1 cellular context compared by ENCODE assay signal in the genomic region with DNA sequence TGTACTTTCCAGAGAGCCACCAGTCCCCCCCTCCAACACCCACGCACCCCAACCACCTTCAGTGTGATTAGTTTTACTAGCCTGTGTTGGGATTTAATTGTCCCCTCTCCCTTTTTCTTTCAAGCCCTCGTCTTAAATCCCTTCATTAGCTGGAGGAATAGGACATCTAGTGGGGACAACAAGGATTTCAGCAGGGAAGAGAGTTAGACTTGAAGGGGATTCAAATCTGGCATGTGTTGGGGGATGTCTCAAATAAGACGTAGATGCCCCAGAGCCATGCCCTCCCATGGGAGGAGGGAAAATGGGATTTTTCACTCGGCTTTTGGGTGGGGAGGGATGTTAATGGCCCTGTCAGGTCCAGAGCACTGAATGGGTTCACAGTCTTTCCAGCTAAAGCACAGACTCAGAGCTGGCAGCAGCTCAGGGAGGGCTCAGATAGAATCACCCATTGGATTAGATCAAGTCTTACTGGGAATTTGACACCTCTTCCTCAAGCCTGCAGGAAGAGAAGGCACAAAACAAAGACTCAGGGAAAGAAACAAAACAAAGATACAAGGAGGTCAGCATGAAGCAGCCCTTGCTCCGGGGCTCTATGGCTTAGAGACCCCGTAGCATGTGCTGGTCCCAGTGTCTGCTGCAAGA.
TF ChIP-seq lines count a peak whose summit lies in the region.

No MANE protein-coding gene starts in this region.

TF ChIP-seq in A549, 52 proteins besides CTCF, POLR2A, EP300 and RAD21 (continued from another document):
- TF ChIP-seq, protein P1, sequence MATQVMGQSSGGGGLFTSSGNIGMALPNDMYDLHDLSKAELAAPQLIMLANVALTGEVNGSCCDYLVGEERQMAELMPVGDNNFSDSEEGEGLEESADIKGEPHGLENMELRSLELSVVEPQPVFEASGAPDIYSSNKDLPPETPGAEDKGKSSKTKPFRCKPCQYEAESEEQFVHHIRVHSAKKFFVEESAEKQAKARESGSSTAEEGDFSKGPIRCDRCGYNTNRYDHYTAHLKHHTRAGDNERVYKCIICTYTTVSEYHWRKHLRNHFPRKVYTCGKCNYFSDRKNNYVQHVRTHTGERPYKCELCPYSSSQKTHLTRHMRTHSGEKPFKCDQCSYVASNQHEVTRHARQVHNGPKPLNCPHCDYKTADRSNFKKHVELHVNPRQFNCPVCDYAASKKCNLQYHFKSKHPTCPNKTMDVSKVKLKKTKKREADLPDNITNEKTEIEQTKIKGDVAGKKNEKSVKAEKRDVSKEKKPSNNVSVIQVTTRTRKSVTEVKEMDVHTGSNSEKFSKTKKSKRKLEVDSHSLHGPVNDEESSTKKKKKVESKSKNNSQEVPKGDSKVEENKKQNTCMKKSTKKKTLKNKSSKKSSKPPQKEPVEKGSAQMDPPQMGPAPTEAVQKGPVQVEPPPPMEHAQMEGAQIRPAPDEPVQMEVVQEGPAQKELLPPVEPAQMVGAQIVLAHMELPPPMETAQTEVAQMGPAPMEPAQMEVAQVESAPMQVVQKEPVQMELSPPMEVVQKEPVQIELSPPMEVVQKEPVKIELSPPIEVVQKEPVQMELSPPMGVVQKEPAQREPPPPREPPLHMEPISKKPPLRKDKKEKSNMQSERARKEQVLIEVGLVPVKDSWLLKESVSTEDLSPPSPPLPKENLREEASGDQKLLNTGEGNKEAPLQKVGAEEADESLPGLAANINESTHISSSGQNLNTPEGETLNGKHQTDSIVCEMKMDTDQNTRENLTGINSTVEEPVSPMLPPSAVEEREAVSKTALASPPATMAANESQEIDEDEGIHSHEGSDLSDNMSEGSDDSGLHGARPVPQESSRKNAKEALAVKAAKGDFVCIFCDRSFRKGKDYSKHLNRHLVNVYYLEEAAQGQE (IDR thresholded peaks at IDR 0.05), result no peak
- no peak for TF ChIP-seq CBX2 (IDR thresholded peaks at IDR 0.05; ENCODE audit: borderline replicate concordance, low read depth)
- TF ChIP-seq CHD2 (IDR thresholded peaks at IDR 0.05; ENCODE audit: low read length, partially characterized antibody), result no peak
TF ChIP-seq in A549: peak in this region for 1.
